23 cellular contexts compared by ENCODE assay signal in genomic region chr5:132239776-132240175, GRCh38. TPM values are rescaled to one million over a fixed set of nuclear protein-coding genes. Genes with fewer than 3 reads are reported as not detected.
A peak's percentile ranks its signal among the peaks of the same experiment; 100 is the strongest.
DNase-seq lines count a peak whose midpoint lies in the region; ATAC-seq and TF ChIP-seq lines count a peak whose summit lies in the region.
"Had no signal": no experiment of that assay in that cellular context is flagged by ENCODE, and none has a peak within 500 bp of the region (broad histone marks: within the 10 kb centered on the region; RNA-seq: fewer than 3 reads in every experiment).

No MANE protein-coding gene starts in this region.

- no peaks in the 10 kb centered on the region for H3K36me3 ChIP-seq in RWPE2 (ENCODE audit: low read depth)
- H3K36me3 ChIP-seq: BLaER1 treated with 17β-estradiol and CSF1 and Interleukin-3, amounts not matched to agents 10 nM and 100 nM had no signal

- no peaks in the 10 kb centered on the region for H3K27me3 ChIP-seq in RWPE2 (ENCODE audit: insufficient read depth, poor library complexity, severe bottlenecking)
- H3K27me3 ChIP-seq: BLaER1 treated with 17β-estradiol and CSF1 and Interleukin-3, amounts not matched to agents 10 nM and 100 nM had no signal

- TF ChIP-seq CTCF in RWPE2 (IDR thresholded peaks at IDR 0.05; ENCODE audit: poor library complexity, severe bottlenecking) (no peak), glutamatergic neuron (IDR thresholded peaks at IDR 0.05; ENCODE audit: partially characterized antibody, unreplicated experiment) (no peak)

- DNase-seq in activated CD8-positive, alpha-beta memory T cell treated with anti-CD3 and anti-CD28 coated beads for 24 hours, result peak; percentile 46
- no peak for DNase-seq in activated CD8-positive, alpha-beta memory T cell treated with anti-CD3 and anti-CD28 coated beads, Interleukin-2, amount 10 ng/mL, durations not matched to agents 7 days and 5 days
- peak; percentile 38 for DNase-seq in RWPE2 (ENCODE audit: low spot score)
- peak; percentile 1 for DNase-seq in glutamatergic neuron
- peak; percentile 2 for DNase-seq in stimulated activated CD8-positive, alpha-beta memory T cell treated with anti-CD3 and anti-CD28 coated beads, Interleukin-4, amount 100 ng/mL, for 48 hours
- no peak for DNase-seq in NCI-H1105 treated with DMSO at 0.1 percent for 48 hours (lab: John Stamatoyannopoulos, UW)
- DNase-seq in left cardiac atrium, result no peak
- DNase-seq: ACHN; CD8-positive, alpha-beta T cell; DND-41; HCEC 1CT; NCI-H1417; NCI-H1694 treated with DMSO at 0.1 percent for 48 hours; NCI-H2081 treated with DMSO at 0.1 percent for 48 hours; NCI-H2171 treated with DMSO at 0.1 percent for 48 hours; NCI-H526; OCI-M1; Right ventricle myocardium superior had no signal

- H3K9me3 ChIP-seq in RWPE2 (ENCODE audit: severe bottlenecking), result no peaks in the 10 kb centered on the region

- no peaks in the 10 kb centered on the region for H3K4me1 ChIP-seq in RWPE2 (ENCODE audit: insufficient read depth, poor library complexity, severe bottlenecking)

- intact Hi-C loops in left cardiac atrium (cut with DNase I), result loop anchor here in 1 of 2 donors (10.0 kb wide), 1 partner anchor 45 kb away; no protein-coding TSS in a partner anchor

- peaks cover 5% of the 10 kb centered on the region for H3K36me3 Mint-ChIP-seq in activated CD8-positive, alpha-beta memory T cell treated with anti-CD3 and anti-CD28 coated beads, Interleukin-2, amount 10 ng/mL, durations not matched to agents 7 days and 5 days
- peaks cover 10% of the 10 kb centered on the region for H3K36me3 Mint-ChIP-seq in glutamatergic neuron (ENCODE audit: unreplicated experiment)

- no peak overlapping the region for H3K27ac Mint-ChIP-seq in activated CD8-positive, alpha-beta memory T cell treated with anti-CD3 and anti-CD28 coated beads, Interleukin-2, amount 10 ng/mL, durations not matched to agents 7 days and 5 days
- H3K27ac Mint-ChIP-seq in glutamatergic neuron (ENCODE audit: unreplicated experiment), result no peak overlapping the region
- H3K27ac Mint-ChIP-seq: CD8-positive, alpha-beta T cell; GM23338; IgD-negative memory B cell had no signal

- no peak overlapping the region for H3K4me3 ChIP-seq in RWPE2 (ENCODE audit: severe bottlenecking)
- H3K4me3 ChIP-seq: BLaER1 treated with 17β-estradiol and CSF1 and Interleukin-3, amounts not matched to agents 10 nM and 100 nM; GM23338 had no signal

- no peak overlapping the region for H3K27ac ChIP-seq in RWPE2 (ENCODE audit: poor library complexity, severe bottlenecking)
- H3K27ac ChIP-seq: 22Rv1; BLaER1 treated with 17β-estradiol and CSF1 and Interleukin-3, amounts not matched to agents 10 nM and 100 nM had no signal

- peaks cover 7% of the 10 kb centered on the region for H3K9me3 Mint-ChIP-seq in activated CD8-positive, alpha-beta memory T cell treated with anti-CD3 and anti-CD28 coated beads, Interleukin-2, amount 10 ng/mL, durations not matched to agents 7 days and 5 days (ENCODE audit: low read depth)
- peaks cover 5% of the 10 kb centered on the region for H3K9me3 Mint-ChIP-seq in glutamatergic neuron (ENCODE audit: unreplicated experiment)

- ATAC-seq in activated CD8-positive, alpha-beta memory T cell treated with anti-CD3 and anti-CD28 coated beads, Interleukin-2, amount 10 ng/mL, durations not matched to agents 7 days and 5 days, result no peak
- ATAC-seq in RWPE2 (ENCODE audit: low read depth), result no peak
- ATAC-seq in left cardiac atrium, result no peak
- ATAC-seq in GM21737 (IDR thresholded peaks at IDR 0.05; ENCODE audit: unreplicated experiment), result no peak
- ATAC-seq: CD8-positive, alpha-beta T cell; GM23338 had no signal

- CTCF ChIA-PET in activated CD8-positive, alpha-beta memory T cell treated with anti-CD3 and anti-CD28 coated beads, Interleukin-2, amount 10 ng/mL, durations not matched to agents 7 days and 5 days (lab: Charles Lee), result interaction anchor here (2.8 to 2.9 kb wide), 2 partner anchors 9 to 130 kb away, joined by 18 to 40 read pairs; partner anchors contain the start of gene SLC22A5

- H3K27me3 Mint-ChIP-seq in activated CD8-positive, alpha-beta memory T cell treated with anti-CD3 and anti-CD28 coated beads, Interleukin-2, amount 10 ng/mL, durations not matched to agents 7 days and 5 days, result peaks cover 3% of the 10 kb centered on the region
- H3K27me3 Mint-ChIP-seq in glutamatergic neuron (ENCODE audit: unreplicated experiment), result peaks cover 7% of the 10 kb centered on the region

- H3K4me3 Mint-ChIP-seq in activated CD8-positive, alpha-beta memory T cell treated with anti-CD3 and anti-CD28 coated beads, Interleukin-2, amount 10 ng/mL, durations not matched to agents 7 days and 5 days, result no peak overlapping the region
- no peak overlapping the region for H3K4me3 Mint-ChIP-seq in glutamatergic neuron (ENCODE audit: unreplicated experiment)
- H3K4me3 Mint-ChIP-seq: CD8-positive, alpha-beta T cell; GM23338; IgD-negative memory B cell had no signal

- peaks cover 2% of the 10 kb centered on the region for H3K4me1 Mint-ChIP-seq in activated CD8-positive, alpha-beta memory T cell treated with anti-CD3 and anti-CD28 coated beads, Interleukin-2, amount 10 ng/mL, durations not matched to agents 7 days and 5 days
- H3K4me1 Mint-ChIP-seq in glutamatergic neuron (ENCODE audit: low read depth, unreplicated experiment), result no peaks in the 10 kb centered on the region
- H3K4me1 Mint-ChIP-seq: GM23338, IgD-negative memory B cell had no signal

RNA-seq across cellular contexts. Expression of gene P4HA2, which starts 12.1 kb away (rescaled TPM):
- 10 to 100 TPM in 1 of 2 experiments, 1 to 10 TPM in 1; 8.3 to 19.4 TPM for total RNA-seq in activated CD8-positive, alpha-beta memory T cell treated with anti-CD3 and anti-CD28 coated beads, Interleukin-2, amount 10 ng/mL, durations not matched to agents 7 days and 5 days
- total RNA-seq in glutamatergic neuron (ENCODE audit: unreplicated experiment) (26.6 TPM), left cardiac atrium (10 to 100 TPM; 60.2 to 78.4 TPM)
- total RNA-seq: CD8-positive, alpha-beta T cell had no signal

RNA-seq across cellular contexts. Expression of gene PDLIM4, which starts 17.7 kb away (rescaled TPM):
- 1 to 10 TPM in 1 of 2 experiments, not detected in 1; 2.3 TPM for total RNA-seq in activated CD8-positive, alpha-beta memory T cell treated with anti-CD3 and anti-CD28 coated beads, Interleukin-2, amount 10 ng/mL, durations not matched to agents 7 days and 5 days
- 81.6 TPM for total RNA-seq in glutamatergic neuron (ENCODE audit: unreplicated experiment)
- 10 to 100 TPM; 12.4 to 38.5 TPM for total RNA-seq in left cardiac atrium
- total RNA-seq: CD8-positive, alpha-beta T cell had no signal

RNA-seq across cellular contexts. Expression of gene SLC22A4, which starts 54.4 kb away (rescaled TPM):
- under 1 TPM; 0.32 to 0.75 TPM for total RNA-seq in activated CD8-positive, alpha-beta memory T cell treated with anti-CD3 and anti-CD28 coated beads, Interleukin-2, amount 10 ng/mL, durations not matched to agents 7 days and 5 days
- total RNA-seq in glutamatergic neuron (ENCODE audit: unreplicated experiment) (0.37 TPM), left cardiac atrium (1 to 10 TPM; 2.2 to 3.3 TPM)

Comparison
In these comparisons a context has a peak if more than half of its experiments do, and no peak if none do; other contexts are left out.
1. DNase-seq: peak in activated CD8-positive, alpha-beta memory T cell treated with anti-CD3 and anti-CD28 coated beads for 24 hours (single experiment), RWPE2 (single experiment), glutamatergic neuron (single experiment) and stimulated activated CD8-positive, alpha-beta memory T cell treated with anti-CD3 and anti-CD28 coated beads, Interleukin-4, amount 100 ng/mL, for 48 hours (single experiment); none in activated CD8-positive, alpha-beta memory T cell treated with anti-CD3 and anti-CD28 coated beads, Interleukin-2, amount 10 ng/mL, durations not matched to agents 7 days and 5 days (single experiment), NCI-H1105 treated with DMSO at 0.1 percent for 48 hours (single experiment) and left cardiac atrium (single experiment).
2. RNA of gene PDLIM4, which starts 17.7 kb away (total RNA-seq): 81.6 TPM in glutamatergic neuron (single experiment) and 12.4 to 38.5 TPM in left cardiac atrium; 2.3 TPM in activated CD8-positive, alpha-beta memory T cell treated with anti-CD3 and anti-CD28 coated beads, Interleukin-2, amount 10 ng/mL, durations not matched to agents 7 days and 5 days; every median in the first group is over 4 times any median in the second.